Comparison of ENCODE assay signal across 7 cellular contexts in the genomic region with DNA sequence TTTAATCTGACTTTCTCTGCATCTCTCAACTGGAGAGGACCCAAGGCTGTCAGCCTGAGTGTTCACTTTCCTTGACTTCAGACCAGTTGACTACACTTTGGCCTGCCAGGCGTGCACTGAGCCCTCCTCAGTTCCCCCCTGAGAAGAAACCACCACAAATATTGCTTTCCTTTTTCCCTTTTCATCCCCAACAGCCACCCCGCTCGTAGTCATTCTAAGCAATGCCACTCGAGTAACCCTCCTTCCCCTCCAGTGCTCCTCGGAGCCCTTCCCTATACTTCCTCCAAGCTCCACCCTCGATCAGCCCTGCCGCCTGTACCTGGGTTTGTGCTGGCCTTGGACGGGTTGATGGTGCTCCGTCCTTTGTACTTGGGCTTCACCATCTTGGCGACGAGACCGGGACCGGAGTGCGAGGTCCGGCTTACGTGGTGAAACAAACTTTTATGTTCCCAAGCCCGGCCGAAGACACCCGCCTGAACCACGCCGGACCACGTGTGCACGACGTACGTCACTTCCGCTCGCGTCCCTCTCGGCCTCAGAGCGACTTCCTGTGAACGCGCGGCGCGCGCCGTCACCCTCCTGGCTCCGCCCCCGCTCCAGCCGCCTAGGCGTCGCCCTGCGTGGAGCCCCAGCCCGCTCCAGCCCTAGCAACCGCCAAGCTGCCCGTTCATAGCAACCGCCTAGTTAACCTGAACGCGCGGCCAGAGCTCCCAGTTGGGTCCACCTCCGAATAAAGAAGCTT. TPM values are rescaled to one million over a fixed set of nuclear protein-coding genes. Genes with fewer than 3 reads are reported as not detected.
DNase-seq lines count a peak whose midpoint lies in the region; ATAC-seq, FAIRE-seq and TF ChIP-seq lines count a peak whose summit lies in the region.

A gene (minus strand): TSS at position 498 of the 742 bp plus-strand sequence. CDS start 115 bp downstream, at position 383.

- DNase-seq in GM18507 (ENCODE audit: extremely low spot score, insufficient read length, low read depth) (peak; percentile 99), NCI-H2029 treated with DMSO at 0.1 percent for 48 hours (lab: John Stamatoyannopoulos, UW) (peak; percentile 99), T-helper 9 cell (peak; percentile 95), astrocyte of the hippocampus (ENCODE audit: low read depth, low spot score) (peak; percentile 99), hepatocyte (ENCODE audit: low spot score) (peak; percentile 99), retina (peak; percentile 99)

- H3K27me3 ChIP-seq in hepatocyte: no peaks in the 10 kb centered on the region

- H3K9me3 ChIP-seq in hepatocyte (ENCODE audit: low read depth): no peaks in the 10 kb centered on the region

- no peaks in the 10 kb centered on the region for H3K36me3 ChIP-seq in hepatocyte (replicated peaks; ENCODE audit: insufficient read depth, low read depth)

- FAIRE-seq in GM18507 (lab: Jason Lieb, UNC): peak; percentile 93

- peak within 1 kb of the TSS; percentile 91 for H3K4me2 ChIP-seq in hepatocyte

- peak; percentile 97 for ATAC-seq in HG02981 (IDR thresholded peaks at IDR 0.05; ENCODE audit: unreplicated experiment)

- peaks cover 11% of the 10 kb centered on the region for H3K4me1 ChIP-seq in hepatocyte (ENCODE audit: insufficient read depth)

- H3K27ac ChIP-seq in hepatocyte: peak within 1 kb of the TSS; percentile 89

- peaks cover 37% of the 10 kb centered on the region for H3K79me2 ChIP-seq in hepatocyte

- no peak for TF ChIP-seq CTCF in hepatocyte (IDR thresholded peaks at IDR 0.05; ENCODE audit: poor library complexity)

- H2AFZ ChIP-seq in hepatocyte: peak within 1 kb of the TSS; percentile 96

- no peaks in the 10 kb centered on the region for H3K9me2 ChIP-seq in hepatocyte (replicated peaks; ENCODE audit: insufficient read depth)

- WGBS in hepatocyte (ENCODE audit: low lambda C conversion rate, missing lambda C conversion rate): under 1% methylated on average over 51 of the region's 51 CpGs

- peak within 1 kb of the TSS; percentile 73 for H3K4me3 ChIP-seq in hepatocyte

- H4K20me1 ChIP-seq in hepatocyte (ENCODE audit: insufficient read depth, poor library complexity, severe bottlenecking): peaks cover 14% of the 10 kb centered on the region

RNA-seq across cellular contexts. Expression of the gene that starts here (rescaled TPM):
- total RNA-seq in hepatocyte: 36.0 and 47.2 TPM in 2 replicates
- 51.7 and 56.1 TPM in 2 replicates for polyA plus RNA-seq in hepatocyte

Comparison
In these comparisons a context has a peak if more than half of its experiments do, and no peak if none do; other contexts are left out.
1. Peak in every context shown above with its lines: DNase-seq, ATAC-seq, H3K4me3 ChIP-seq and H3K27ac ChIP-seq.